In the genomic region with DNA sequence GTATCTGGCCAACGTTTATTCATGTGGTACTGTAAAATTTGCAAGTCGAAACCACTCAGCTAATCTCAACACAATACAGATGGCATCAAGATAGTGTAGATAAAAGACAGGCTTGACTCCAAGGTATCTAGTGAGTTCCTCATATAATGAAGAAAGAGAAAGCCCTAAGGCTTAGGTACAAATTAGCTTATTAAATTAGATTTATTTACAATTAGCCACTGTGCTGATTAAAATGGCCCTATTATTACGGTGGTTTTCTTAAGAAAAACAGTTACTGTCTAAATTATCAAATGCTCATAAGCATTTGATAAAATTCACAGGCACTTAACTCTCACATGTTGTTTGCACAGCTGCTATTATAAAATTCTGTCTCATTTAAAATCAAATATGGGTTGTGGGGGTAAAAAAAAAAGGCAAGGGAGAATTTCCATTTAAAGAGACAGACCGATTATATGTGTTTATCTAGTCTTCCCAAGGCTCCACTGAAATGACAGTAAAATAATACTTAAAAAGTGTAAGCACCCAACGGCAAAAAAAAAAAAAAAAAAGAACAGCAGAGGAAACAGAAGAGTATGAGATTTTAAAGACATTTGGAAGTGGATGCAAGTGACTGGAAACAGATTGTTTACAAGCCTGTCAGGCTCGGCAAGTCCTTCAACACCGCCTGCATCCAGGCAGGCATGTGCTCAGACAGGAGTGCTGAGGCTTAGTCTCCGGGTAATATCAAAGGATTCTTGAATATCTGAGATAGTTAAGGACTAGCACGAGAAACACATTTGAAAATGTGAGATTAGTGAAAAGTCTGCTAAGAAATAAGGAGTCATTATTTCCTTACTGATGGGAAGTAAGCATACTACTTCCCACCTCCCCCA, we compare ENCODE assay signal across 14 cellular contexts. TPM values are rescaled to one million over a fixed set of nuclear protein-coding genes. Genes with fewer than 3 reads are reported as not detected.
A peak's percentile ranks its signal among the peaks of the same experiment; 100 is the strongest.
DNase-seq lines count a peak whose midpoint lies in the region; ATAC-seq and TF ChIP-seq lines count a peak whose summit lies in the region.
"Had no signal": no experiment of that assay in that cellular context is flagged by ENCODE, and none has a peak within 500 bp of the region (broad histone marks: within the 10 kb centered on the region; RNA-seq: fewer than 3 reads in every experiment).

No MANE protein-coding gene starts in this region.

- no peak for ATAC-seq in stimulated activated memory B cell treated with anti-CD40 and anti-IgM and Interleukin-4, amounts not matched to agents 10 μg/mL and 1 μg/mL and 100 μg/mL, for 72 hours
- ATAC-seq in activated naive CD8-positive, alpha-beta T cell treated with anti-CD3 and anti-CD28 coated beads, Interleukin-2, amount 50 U/mL, for 24 hours: no peak
- no peak for ATAC-seq in GM21737 (IDR thresholded peaks at IDR 0.05; ENCODE audit: unreplicated experiment)

- peaks cover 28% of the 10 kb centered on the region for H3K4me1 ChIP-seq in SJCRH30
- H3K4me1 ChIP-seq: tibial artery had no signal

- no peaks in the 10 kb centered on the region for H3K9me3 ChIP-seq in SJCRH30 (replicated peaks)
- H3K9me3 ChIP-seq: right atrium auricular region, tibial artery had no signal

- peaks cover 2% of the 10 kb centered on the region; the same call in 1 of the 2 replicates for H3K36me3 ChIP-seq in SJCRH30
- H3K36me3 ChIP-seq: BLaER1 treated with 17β-estradiol and CSF1 and Interleukin-3, amounts not matched to agents 10 nM and 100 nM; right atrium auricular region had no signal

- H3K36me3 Mint-ChIP-seq in mesothelial cell of epicardium: peaks cover 25% of the 10 kb centered on the region
- no peaks in the 10 kb centered on the region for H3K36me3 Mint-ChIP-seq in stimulated activated memory B cell treated with anti-CD40 and anti-IgM and Interleukin-4, amounts not matched to agents 10 μg/mL and 1 μg/mL and 100 μg/mL, for 72 hours
- H3K36me3 Mint-ChIP-seq in activated naive CD8-positive, alpha-beta T cell treated with anti-CD3 and anti-CD28 coated beads, Interleukin-2, amount 50 U/mL, for 24 hours (ENCODE audit: low read depth): no peaks in the 10 kb centered on the region

- H3K4me3 ChIP-seq in SJCRH30: no peak overlapping the region
- H3K4me3 ChIP-seq: BLaER1 treated with 17β-estradiol and CSF1 and Interleukin-3, amounts not matched to agents 10 nM and 100 nM; right atrium auricular region; tibial artery had no signal

- H3K27me3 Mint-ChIP-seq in mesothelial cell of epicardium (ENCODE audit: low read depth): no peaks in the 10 kb centered on the region
- H3K27me3 Mint-ChIP-seq in stimulated activated memory B cell treated with anti-CD40 and anti-IgM and Interleukin-4, amounts not matched to agents 10 μg/mL and 1 μg/mL and 100 μg/mL, for 72 hours: peaks cover 8% of the 10 kb centered on the region
- H3K27me3 Mint-ChIP-seq in activated naive CD8-positive, alpha-beta T cell treated with anti-CD3 and anti-CD28 coated beads, Interleukin-2, amount 50 U/mL, for 24 hours: no peaks in the 10 kb centered on the region

- H3K27ac ChIP-seq in SJCRH30: peak overlapping the region; percentile 47
- H3K27ac ChIP-seq: BLaER1 treated with 17β-estradiol and CSF1 and Interleukin-3, amounts not matched to agents 10 nM and 100 nM; right atrium auricular region; tibial artery had no signal

- H3K27ac Mint-ChIP-seq in mesothelial cell of epicardium: peak overlapping the region; percentile 91
- no peak overlapping the region for H3K27ac Mint-ChIP-seq in stimulated activated memory B cell treated with anti-CD40 and anti-IgM and Interleukin-4, amounts not matched to agents 10 μg/mL and 1 μg/mL and 100 μg/mL, for 72 hours
- no peak overlapping the region for H3K27ac Mint-ChIP-seq in activated naive CD8-positive, alpha-beta T cell treated with anti-CD3 and anti-CD28 coated beads, Interleukin-2, amount 50 U/mL, for 24 hours
- H3K27ac Mint-ChIP-seq: activated CD4-positive, alpha-beta T cell treated with anti-CD3 and anti-CD28 coated beads, Interleukin-2, amount 10 ng/mL, durations not matched to agents 7 days and 5 days had no signal

- intact Hi-C loops in posterior cingulate gyrus (cut with DNase I): no loop called here

- TF ChIP-seq CTCF in mesothelial cell of epicardium (IDR thresholded peaks at IDR 0.05; ENCODE audit: unreplicated experiment): no peak

- H3K9me3 Mint-ChIP-seq in mesothelial cell of epicardium: peaks cover 14% of the 10 kb centered on the region
- H3K9me3 Mint-ChIP-seq in stimulated activated memory B cell treated with anti-CD40 and anti-IgM and Interleukin-4, amounts not matched to agents 10 μg/mL and 1 μg/mL and 100 μg/mL, for 72 hours: peaks cover 5% of the 10 kb centered on the region
- H3K9me3 Mint-ChIP-seq in activated naive CD8-positive, alpha-beta T cell treated with anti-CD3 and anti-CD28 coated beads, Interleukin-2, amount 50 U/mL, for 24 hours: peaks cover 4% of the 10 kb centered on the region

- peak overlapping the region; percentile 5 for H3K4me3 Mint-ChIP-seq in mesothelial cell of epicardium
- no peak overlapping the region for H3K4me3 Mint-ChIP-seq in stimulated activated memory B cell treated with anti-CD40 and anti-IgM and Interleukin-4, amounts not matched to agents 10 μg/mL and 1 μg/mL and 100 μg/mL, for 72 hours
- H3K4me3 Mint-ChIP-seq in activated naive CD8-positive, alpha-beta T cell treated with anti-CD3 and anti-CD28 coated beads, Interleukin-2, amount 50 U/mL, for 24 hours: no peak overlapping the region
- H3K4me3 Mint-ChIP-seq: activated CD4-positive, alpha-beta T cell treated with anti-CD3 and anti-CD28 coated beads, Interleukin-2, amount 10 ng/mL, durations not matched to agents 7 days and 5 days had no signal

- DNase-seq in DMS79 (lab: John Stamatoyannopoulos, UW): peak; percentile 86
- DNase-seq in NCI-H2029 (lab: John Stamatoyannopoulos, UW): peak; percentile 83
- DNase-seq in SJCRH30: peak; percentile 13 to 48
- no peak for DNase-seq in mesothelial cell of epicardium (ENCODE audit: low spot score in 2 of 2, unreplicated experiment in 2 of 2)
- DNase-seq in posterior cingulate gyrus: no peak
- DNase-seq in activated naive CD8-positive, alpha-beta T cell treated with anti-CD3 and anti-CD28 coated beads, Interleukin-2, amount 50 U/mL, for 24 hours: no peak
- DNase-seq: activated CD4-positive, alpha-beta T cell treated with anti-CD3 and anti-CD28 coated beads, Interleukin-2, amount 10 ng/mL, durations not matched to agents 7 days and 5 days; activated naive CD4-positive, alpha-beta T cell treated with Interleukin-2 at 50 U/mL for 16 hours; cortex of kidney; tibial artery had no signal

- peaks cover 52% of the 10 kb centered on the region for H3K4me1 Mint-ChIP-seq in mesothelial cell of epicardium
- H3K4me1 Mint-ChIP-seq in stimulated activated memory B cell treated with anti-CD40 and anti-IgM and Interleukin-4, amounts not matched to agents 10 μg/mL and 1 μg/mL and 100 μg/mL, for 72 hours: no peaks in the 10 kb centered on the region
- H3K4me1 Mint-ChIP-seq in activated naive CD8-positive, alpha-beta T cell treated with anti-CD3 and anti-CD28 coated beads, Interleukin-2, amount 50 U/mL, for 24 hours: peaks cover 6% of the 10 kb centered on the region
- H3K4me1 Mint-ChIP-seq: activated CD4-positive, alpha-beta T cell treated with anti-CD3 and anti-CD28 coated beads, Interleukin-2, amount 10 ng/mL, durations not matched to agents 7 days and 5 days had no signal

- H3K27me3 ChIP-seq in SJCRH30: no peaks in the 10 kb centered on the region
- H3K27me3 ChIP-seq: BLaER1 treated with 17β-estradiol and CSF1 and Interleukin-3, amounts not matched to agents 10 nM and 100 nM; right atrium auricular region; tibial artery had no signal

RNA-seq across cellular contexts. Expression of gene FAM13A, which starts 55.1 kb away (rescaled TPM):
- 46.9 and 60.3 TPM in 2 replicates for total RNA-seq in SJCRH30 (2014; rRNA removed; shearing (Covaris generic))
- total RNA-seq in mesothelial cell of epicardium: 50.2 to 57.7 TPM (median 52.1 TPM) in 3 replicates

Comparison
In these comparisons a context has a peak if more than half of its experiments do, and no peak if none do; other contexts are left out.
1. DNase-seq: peak in DMS79 (single experiment), NCI-H2029 (single experiment) and SJCRH30 (2 of 2); none in mesothelial cell of epicardium (0 of 2), posterior cingulate gyrus (0 of 10) and activated naive CD8-positive, alpha-beta T cell treated with anti-CD3 and anti-CD28 coated beads, Interleukin-2, amount 50 U/mL, for 24 hours (single experiment).